ENCODE assay signal across 14 cellular contexts in the genomic region with DNA sequence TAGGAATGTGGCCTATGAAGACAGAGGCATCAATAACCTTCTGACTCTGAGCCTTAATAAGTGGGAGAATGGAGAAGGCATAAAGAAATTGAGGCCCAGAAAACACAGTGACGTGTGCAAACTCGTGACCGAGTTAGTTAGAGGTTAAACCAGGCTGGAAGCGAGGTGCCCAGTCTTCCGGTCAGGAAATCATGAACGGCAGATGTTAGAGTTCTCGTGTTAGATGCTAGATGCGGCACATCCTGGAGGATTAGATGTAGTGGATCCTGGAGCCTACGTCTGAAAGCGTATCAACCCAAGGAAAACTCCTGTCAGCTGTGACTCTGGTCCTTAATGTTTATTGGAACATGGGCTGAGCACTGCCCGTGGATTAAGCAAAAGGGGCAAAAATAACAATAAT.
A peak's percentile ranks its signal among the peaks of the same experiment; 100 is the strongest.
DNase-seq lines count a peak whose midpoint lies in the region; TF ChIP-seq lines count a peak whose summit lies in the region.
"Had no signal": no experiment of that assay in that cellular context is flagged by ENCODE, and none has a peak within 500 bp of the region (broad histone marks: within the 10 kb centered on the region; RNA-seq: fewer than 3 reads in every experiment).

No MANE protein-coding gene starts in this region.

- no peak overlapping the region; the same call in 1 of the 2 replicates for H3K9ac ChIP-seq in BLaER1
- H3K9ac ChIP-seq in BLaER1 treated with 17β-estradiol and CSF1 and Interleukin-3, amounts not matched to agents 10 nM and 100 nM: 0 out of 22 replicates have a peak overlapping the region, but pooled peaks of 1 of the 11 experiments have one; percentile 5

- H3K4me2 ChIP-seq in BLaER1: peak overlapping the region; percentile 92
- H3K4me2 ChIP-seq in BLaER1 treated with 17β-estradiol and CSF1 and Interleukin-3, amounts not matched to agents 10 nM and 100 nM: peak overlapping the region; percentile 40 to 93 (median 69)

- H3K27me3 ChIP-seq in BLaER1: no peaks in the 10 kb centered on the region
- peaks cover 0 to 15% (median 0%) of the 10 kb centered on the region in 11 experiments; a peak in 5 of 22 replicates for H3K27me3 ChIP-seq in BLaER1 treated with 17β-estradiol and CSF1 and Interleukin-3, amounts not matched to agents 10 nM and 100 nM

- H3K4me1 ChIP-seq in BLaER1: peaks cover 97% of the 10 kb centered on the region
- peaks cover 31 to 99% (median 79%) of the 10 kb centered on the region in 10 experiments for H3K4me1 ChIP-seq in BLaER1 treated with 17β-estradiol and CSF1 and Interleukin-3, amounts not matched to agents 10 nM and 100 nM
- H3K4me1 ChIP-seq: HAP-1 had no signal

- H3K27ac ChIP-seq in BLaER1 (peak overlapping the region; percentile 75), coronary artery (no peak overlapping the region)
- H3K27ac ChIP-seq in BLaER1 treated with 17β-estradiol and CSF1 and Interleukin-3, amounts not matched to agents 10 nM and 100 nM: peak overlapping the region in 4 of 11 experiments; percentile 7 to 44 (median 34); a peak in 4 of 22 replicates

- H3K4me3 ChIP-seq in BLaER1 (peak overlapping the region; percentile 41; the same call in 1 of the 2 replicates), coronary artery (no peak overlapping the region)
- peak overlapping the region in 1 of 10 experiments; percentile 30; a peak in 2 of 20 replicates for H3K4me3 ChIP-seq in BLaER1 treated with 17β-estradiol and CSF1 and Interleukin-3, amounts not matched to agents 10 nM and 100 nM
- H3K4me3 ChIP-seq: HAP-1 had no signal

- H3K36me3 ChIP-seq in BLaER1: no peaks in the 10 kb centered on the region
- no peaks in the 10 kb centered on the region for H3K36me3 ChIP-seq in BLaER1 treated with 17β-estradiol and CSF1 and Interleukin-3, amounts not matched to agents 10 nM and 100 nM
- H3K36me3 ChIP-seq: HAP-1 had no signal

- no peaks in the 10 kb centered on the region for H3K9me3 ChIP-seq in BLaER1
- H3K9me3 ChIP-seq in BLaER1 treated with 17β-estradiol and CSF1 and Interleukin-3, amounts not matched to agents 10 nM and 100 nM (replicated peaks in 1 of 11): peaks cover 0 to 4% (median 0%) of the 10 kb centered on the region in 11 experiments; a peak in 1 of 22 replicates
- H3K9me3 ChIP-seq: HAP-1 had no signal

- no peaks in the 10 kb centered on the region for H4K20me1 ChIP-seq in BLaER1
- H4K20me1 ChIP-seq in BLaER1 treated with 17β-estradiol and CSF1 and Interleukin-3, amounts not matched to agents 10 nM and 100 nM: no peaks in the 10 kb centered on the region

- no peak for TF ChIP-seq CTCF in coronary artery (IDR thresholded peaks at IDR 0.05)

- DNase-seq in coronary artery (ENCODE audit: low spot score) (peak; percentile 36), iPS-NIHi7 (ENCODE audit: extremely low spot score) (peak; percentile 3), AG08395 (ENCODE audit: low spot score) (no peak), retina (no peak), NCI-H1417 (lab: John Stamatoyannopoulos, UW) (no peak)
- DNase-seq: C1 segment of cervical spinal cord, Calu3, COR-L47, DMS53, GOT3, HFFc6 had no signal

Comparison
In these comparisons a context has a peak if more than half of its experiments do, and no peak if none do; other contexts are left out.
1. DNase-seq: peak in coronary artery (single experiment) and iPS-NIHi7 (single experiment); none in AG08395 (single experiment), retina (single experiment) and NCI-H1417 (0 of 3).